8 cellular contexts compared by ENCODE assay signal in genomic region chr1:26529405-26529654, GRCh38. TPM values are rescaled to one million over a fixed set of nuclear protein-coding genes. Genes with fewer than 3 reads are reported as not detected.
DNase-seq lines count a peak whose midpoint lies in the region; ATAC-seq, FAIRE-seq and TF ChIP-seq lines count a peak whose summit lies in the region.

No MANE protein-coding gene starts in this region.

- H3K27me3 ChIP-seq in esophagus (ENCODE audit: control insufficient read depth in 1 of 2, insufficient read depth in 2 of 2, low read length in 2 of 2), result no peaks in the 10 kb centered on the region
- peaks cover 0 to 2% (median 0%) of the 10 kb centered on the region in 3 donors for H3K27me3 ChIP-seq in gastrocnemius medialis

- peak overlapping the region; percentile 98 for H3K27ac ChIP-seq in RWPE1
- peak overlapping the region in 1 of 2 donors; percentile 36 for H3K27ac ChIP-seq in esophagus (ENCODE audit: low read depth in 2 of 2, low read length in 1 of 2)
- H3K27ac ChIP-seq in gastrocnemius medialis, result no peak overlapping the region

- POLR2A ChIA-PET in RWPE1 (lab: Yijun Ruan, JAX; ENCODE audit: low non-redundant PET), result interaction anchor here (1.3 to 3.4 kb wide), 2 partner anchors 26 to 28 kb away, joined by 3 to 23 read pairs; no protein-coding TSS in a partner anchor

- TF ChIP-seq CTCF in RWPE1 (conservative IDR thresholded peaks at IDR 0.05; ENCODE audit: low read depth), result no peak
- no peak for TF ChIP-seq CTCF in gastrocnemius medialis (IDR thresholded peaks at IDR 0.05 in 4 of 5, conservative IDR thresholded peaks at IDR 0.05 in 1 of 5)
- TF ChIP-seq CTCF in D721Med (IDR thresholded peaks at IDR 0.05; ENCODE audit: insufficient read depth, missing control alignments), result no peak

- TF ChIP-seq POLR2A in GM19193 (IDR thresholded peaks at IDR 0.05; ENCODE audit: extremely low read depth, insufficient read depth, insufficient read length) (peak; percentile 8), gastrocnemius medialis (IDR thresholded peaks at IDR 0.05) (no peak)

- peak; percentile 41 to 58 for ATAC-seq in gastrocnemius medialis

- in situ Hi-C loops in gastrocnemius medialis (cut with MboI; ENCODE audit: low sequenced_read_pairs in 4 of 4), result no loop called here

- intact Hi-C loops in gastrocnemius medialis (cut with DNase I; ENCODE audit: low total_unique reads), result no loop called here

- WGBS in esophagus, 2 donors, result 0 to 1% methylated on average over 13 to 19 of the region's 19 CpGs

- CTCF ChIA-PET in RWPE1 (lab: Yijun Ruan, JAX), result interaction anchor here (0.6 to 3.6 kb wide), 2 partner anchors 29 to 1030 kb away, joined by 4 to 26 read pairs; no protein-coding TSS in a partner anchor

- H3K4me3 ChIP-seq in esophagus (ENCODE audit: low read depth in 1 of 2, low read length in 2 of 2) (peak overlapping the region; percentile 67 to 70), gastrocnemius medialis (peak overlapping the region in 3 of 4 donors; percentile 41 to 58 (median 48))

- no peaks in the 10 kb centered on the region for H3K9me3 ChIP-seq in esophagus (ENCODE audit: control insufficient read depth in 2 of 2, insufficient read depth in 1 of 2, low read depth in 1 of 2, low read length in 1 of 2)
- H3K9me3 ChIP-seq in gastrocnemius medialis, result no peaks in the 10 kb centered on the region

- H3K36me3 ChIP-seq in esophagus (ENCODE audit: control insufficient read depth in 2 of 2, insufficient read depth in 2 of 2, low read length in 1 of 2) (no peaks in the 10 kb centered on the region), gastrocnemius medialis (no peaks in the 10 kb centered on the region)

- no peak for FAIRE-seq in D721Med (lab: Jason Lieb, UNC)

- H3K4me1 ChIP-seq in esophagus (ENCODE audit: control insufficient read depth in 2 of 2, insufficient read depth in 2 of 2, low read length in 1 of 2) (peaks cover 0 to 13% of the 10 kb centered on the region in 2 donors), gastrocnemius medialis (peaks cover 9 to 10% of the 10 kb centered on the region in 2 donors)

- DNase-seq in RWPE1 (ENCODE audit: low spot score) (no peak), gastrocnemius medialis (no peak), HCEC 1CT (no peak), COLO668 (lab: John Stamatoyannopoulos, UW; ENCODE audit: unreplicated experiment) (no peak), D721Med (ENCODE audit: insufficient read length, low spot score) (no peak)
- no peak for DNase-seq in stimulated activated CD4-positive, alpha-beta T cell treated with anti-CD3 and anti-CD28 coated beads, Interleukin-4, amount 100 ng/mL, for 1 hour

RNA-seq across cellular contexts. Expression of gene RPS6KA1, which starts 0.2 kb away (rescaled TPM):
- 10 to 100 TPM in 1 of 2 donors, 1 to 10 TPM in 1; 9.6 to 15.0 TPM for polyA plus RNA-seq in esophagus
- total RNA-seq in gastrocnemius medialis, result 1 to 10 TPM; 1.5 to 3.5 (median 3.0) TPM

RNA-seq across cellular contexts. Expression of gene HMGN2, which starts 57.1 kb away (rescaled TPM):
- polyA plus RNA-seq in esophagus, result 100 to 1,000 TPM; 314 to 439 TPM
- 100 to 1,000 TPM in 1 of 4 donors, 10 to 100 TPM in 3; 68.2 to 136 (median 88.4) TPM for total RNA-seq in gastrocnemius medialis
